Comparison of ENCODE assay signal across 1 cellular context in genomic region chr19:10290439-10290875, GRCh38.
TF ChIP-seq lines count a peak whose summit lies in the region.

No MANE protein-coding gene starts in this region.

TF ChIP-seq in IMR-90, 13 proteins besides CTCF, POLR2A, EP300 and RAD21:
- TF ChIP-seq BHLHE40 (IDR thresholded peaks at IDR 0.05; ENCODE audit: low read depth, low read length) (no peak), USF2 (IDR thresholded peaks at IDR 0.05; ENCODE audit: low read depth, low read length) (no peak), SMC3 (IDR thresholded peaks at IDR 0.05; ENCODE audit: low read depth, low read length) (no peak), MAZ (IDR thresholded peaks at IDR 0.05; ENCODE audit: borderline replicate concordance, low read depth, low read length) (no peak; the same call in 1 of the 2 replicates), NFE2L2 (IDR thresholded peaks at IDR 0.05; ENCODE audit: low read depth, low read length) (no peak), MAFK (IDR thresholded peaks at IDR 0.05; ENCODE audit: low read depth, low read length) (no peak), RFX5 (IDR thresholded peaks at IDR 0.05; ENCODE audit: low read depth, low read length) (no peak), CHD1 (IDR thresholded peaks at IDR 0.05; ENCODE audit: low read depth, low read length) (no peak), MXI1 (IDR thresholded peaks at IDR 0.05; ENCODE audit: borderline replicate concordance, low read depth, low read length) (no peak), CEBPB (IDR thresholded peaks at IDR 0.05; ENCODE audit: low read depth, low read length) (no peak), ELK1 (IDR thresholded peaks at IDR 0.05; ENCODE audit: borderline replicate concordance, low read depth, low read length) (no peak), FOS (IDR thresholded peaks at IDR 0.05; ENCODE audit: low read depth, low read length) (no peak), RCOR1 (IDR thresholded peaks at IDR 0.05; ENCODE audit: insufficient replicate concordance, low read length) (no peak)
